Comparison of ENCODE assay signal across 19 cellular contexts in the genomic region with DNA sequence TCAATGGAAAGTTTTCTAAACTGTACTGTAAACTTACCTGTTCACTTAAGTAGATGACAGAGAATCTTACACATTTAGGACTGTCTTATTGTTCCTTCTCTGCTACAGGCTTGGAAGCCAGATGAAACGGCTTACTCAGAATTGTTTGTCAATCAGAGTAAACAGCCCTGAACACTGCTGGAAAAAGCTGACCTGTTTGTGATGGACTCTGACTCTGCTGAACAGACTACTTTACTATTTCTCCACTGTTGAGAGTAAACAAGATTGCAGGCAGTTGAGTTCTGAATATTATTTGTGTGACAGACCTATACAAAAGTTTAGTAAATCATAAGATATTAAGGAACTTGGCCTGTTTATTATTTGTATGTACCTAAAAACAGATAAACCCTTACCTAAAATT.
DNase-seq lines count a peak whose midpoint lies in the region; ATAC-seq and TF ChIP-seq lines count a peak whose summit lies in the region.
"Had no signal": no experiment of that assay in that cellular context is flagged by ENCODE, and none has a peak within 500 bp of the region (broad histone marks: within the 10 kb centered on the region; RNA-seq: fewer than 3 reads in every experiment).

No MANE protein-coding gene starts in this region.

- no peaks in the 10 kb centered on the region for H3K9me2 ChIP-seq in PC-3 (replicated peaks; ENCODE audit: low read length)
- H3K9me2 ChIP-seq in hepatocyte (replicated peaks; ENCODE audit: insufficient read depth): no peaks in the 10 kb centered on the region

- POLR2A ChIA-PET in PC-3 (lab: Charles Lee; ENCODE audit: unreplicated experiment): interaction anchor here (0.6 kb wide), 1 partner anchor 8 kb away, joined by 3 read pairs; no protein-coding TSS in a partner anchor

- intact Hi-C loops in PC-3 (cut with micrococcal nuclease): no loop called here

- H4K20me1 ChIP-seq in BLaER1 treated with 17β-estradiol and CSF1 and Interleukin-3, amounts not matched to agents 10 nM and 100 nM: peaks cover 0 to 13% (median 0%) of the 10 kb centered on the region in 11 experiments; a peak in 7 of 22 replicates
- H4K20me1 ChIP-seq in PC-3 (ENCODE audit: low read length) (no peaks in the 10 kb centered on the region), hepatocyte (ENCODE audit: insufficient read depth, poor library complexity, severe bottlenecking) (no peaks in the 10 kb centered on the region)

- H3K4me1 Mint-ChIP-seq in nephron: peaks cover 36% of the 10 kb centered on the region

- peaks cover 0 to 18% (median 6%) of the 10 kb centered on the region in 11 experiments; a peak in 10 of 22 replicates for H3K9me3 ChIP-seq in BLaER1 treated with 17β-estradiol and CSF1 and Interleukin-3, amounts not matched to agents 10 nM and 100 nM (replicated peaks in 1 of 11)
- H3K9me3 ChIP-seq in PC-3 (ENCODE audit: low read length): no peaks in the 10 kb centered on the region
- H3K9me3 ChIP-seq in hepatocyte (ENCODE audit: low read depth): no peaks in the 10 kb centered on the region
- H3K9me3 ChIP-seq: HAP-1, SJCRH30 had no signal

- CTCF ChIA-PET in PC-3 (lab: Charles Lee): no interaction called here

- DNase-seq in PC-3 (no peak), hepatocyte (ENCODE audit: low spot score) (peak; percentile 35), AG08396 (ENCODE audit: low spot score) (no peak), superior temporal gyrus (ENCODE audit: extremely low spot score) (no peak), NCI-H2107 treated with DMSO at 0.1 percent for 48 hours (lab: John Stamatoyannopoulos, UW; ENCODE audit: unreplicated experiment) (no peak)
- DNase-seq: DMS79 treated with DMSO at 0.1 percent for 48 hours, KG1, NCI-H1417, NCI-H187, NCI-H2107, NCI-H2227 treated with DMSO at 0.1 percent for 48 hours, NCI-H524, NCI-H82, PC-9, SJCRH30 had no signal

- H3K36me3 Mint-ChIP-seq in nephron (ENCODE audit: low read depth): peaks cover 59% of the 10 kb centered on the region

- ATAC-seq in PC-3: peak; percentile 48
- ATAC-seq in HG03025 (IDR thresholded peaks at IDR 0.05; ENCODE audit: low FRiP score, unreplicated experiment): no peak

- BruUV-seq in PC-3 (replicated peaks; lab: Mats Ljungman, UMichigan): no TSS peak

- H3K79me2 ChIP-seq in PC-3 (ENCODE audit: low read length) (no peaks in the 10 kb centered on the region), hepatocyte (no peaks in the 10 kb centered on the region)

- TF ChIP-seq CTCF in PC-3 (conservative IDR thresholded peaks at IDR 0.05; ENCODE audit: low read depth, low read length) (no peak), hepatocyte (IDR thresholded peaks at IDR 0.05; ENCODE audit: poor library complexity) (no peak), nephron (IDR thresholded peaks at IDR 0.05; ENCODE audit: unreplicated experiment in 3 of 3) (no peak)

- no peaks in the 10 kb centered on the region for H3K27me3 Mint-ChIP-seq in nephron (ENCODE audit: low read depth)

- H3K4me3 Mint-ChIP-seq in nephron: no peak overlapping the region

- H3K27ac ChIP-seq in BLaER1 treated with 17β-estradiol and CSF1 and Interleukin-3, amounts not matched to agents 10 nM and 100 nM: peak overlapping the region in 9 of 11 experiments; percentile 39 to 67 (median 55); a peak in 17 of 22 replicates
- H3K27ac ChIP-seq in PC-3 (ENCODE audit: low read length): no peak overlapping the region
- H3K27ac ChIP-seq in hepatocyte: peak overlapping the region; percentile 44
- H3K27ac ChIP-seq: PC-9, SJCRH30 had no signal

- H2AFZ ChIP-seq in PC-3 (ENCODE audit: low read length): no peak overlapping the region
- no peak overlapping the region for H2AFZ ChIP-seq in hepatocyte
- H2AFZ ChIP-seq: PC-9 had no signal

- WGBS in hepatocyte (ENCODE audit: low lambda C conversion rate, missing lambda C conversion rate): 50% methylated on average over 1 of the region's 1 CpG

- peaks cover 51 to 81% (median 71%) of the 10 kb centered on the region in 11 experiments for H3K36me3 ChIP-seq in BLaER1 treated with 17β-estradiol and CSF1 and Interleukin-3, amounts not matched to agents 10 nM and 100 nM
- peaks cover 58% of the 10 kb centered on the region for H3K36me3 ChIP-seq in PC-3 (ENCODE audit: low read depth, low read length)
- H3K36me3 ChIP-seq in hepatocyte (replicated peaks; ENCODE audit: insufficient read depth, low read depth): no peaks in the 10 kb centered on the region

- H3K4me1 ChIP-seq in BLaER1 treated with 17β-estradiol and CSF1 and Interleukin-3, amounts not matched to agents 10 nM and 100 nM: peaks cover 35 to 64% (median 60%) of the 10 kb centered on the region in 10 experiments
- H3K4me1 ChIP-seq in PC-3 (ENCODE audit: insufficient read depth, low read length) (peaks cover 28% of the 10 kb centered on the region), hepatocyte (ENCODE audit: insufficient read depth) (peaks cover 5% of the 10 kb centered on the region)
- H3K4me1 ChIP-seq: HAP-1 had no signal

- H3K27me3 ChIP-seq in BLaER1 treated with 17β-estradiol and CSF1 and Interleukin-3, amounts not matched to agents 10 nM and 100 nM: no peaks in the 10 kb centered on the region
- H3K27me3 ChIP-seq in PC-3 (ENCODE audit: low read length): no peaks in the 10 kb centered on the region
- H3K27me3 ChIP-seq in hepatocyte: no peaks in the 10 kb centered on the region
- H3K27me3 ChIP-seq: SJCRH30 had no signal

- peak overlapping the region in 10 of 11 experiments; percentile 43 to 91 (median 79); a peak in 18 of 22 replicates for H3K4me2 ChIP-seq in BLaER1 treated with 17β-estradiol and CSF1 and Interleukin-3, amounts not matched to agents 10 nM and 100 nM
- H3K4me2 ChIP-seq in PC-3 (ENCODE audit: low read length) (no peak overlapping the region), hepatocyte (no peak overlapping the region)
- H3K4me2 ChIP-seq: PC-9 had no signal

- 0 out of 22 replicates have a peak overlapping the region, but pooled peaks of 1 of the 11 experiments have one; percentile 15 for H3K9ac ChIP-seq in BLaER1 treated with 17β-estradiol and CSF1 and Interleukin-3, amounts not matched to agents 10 nM and 100 nM
- H3K9ac ChIP-seq in PC-3 (ENCODE audit: low read length): no peak overlapping the region

- no peaks in the 10 kb centered on the region for H3F3A ChIP-seq in PC-3 (ENCODE audit: low read length, unreplicated experiment)

- H3K9me3 Mint-ChIP-seq in nephron: no peaks in the 10 kb centered on the region

- no peak overlapping the region for H3K4me3 ChIP-seq in BLaER1 treated with 17β-estradiol and CSF1 and Interleukin-3, amounts not matched to agents 10 nM and 100 nM
- H3K4me3 ChIP-seq in PC-3 (ENCODE audit: low read length) (no peak overlapping the region), hepatocyte (no peak overlapping the region)
- H3K4me3 ChIP-seq: HAP-1, PC-9, SJCRH30 had no signal

- H3K27ac Mint-ChIP-seq in nephron: peak overlapping the region; percentile 7 to 90 (median 63)

Comparison
In these comparisons a context has a peak if more than half of its experiments do, and no peak if none do; other contexts are left out.
1. H3K4me2 ChIP-seq: peak in BLaER1 treated with 17β-estradiol and CSF1 and Interleukin-3, amounts not matched to agents 10 nM and 100 nM (10 of 11); none in PC-3 (single experiment) and hepatocyte (single experiment).